Comparison of ENCODE assay signal across 19 cellular contexts in the genomic region with DNA sequence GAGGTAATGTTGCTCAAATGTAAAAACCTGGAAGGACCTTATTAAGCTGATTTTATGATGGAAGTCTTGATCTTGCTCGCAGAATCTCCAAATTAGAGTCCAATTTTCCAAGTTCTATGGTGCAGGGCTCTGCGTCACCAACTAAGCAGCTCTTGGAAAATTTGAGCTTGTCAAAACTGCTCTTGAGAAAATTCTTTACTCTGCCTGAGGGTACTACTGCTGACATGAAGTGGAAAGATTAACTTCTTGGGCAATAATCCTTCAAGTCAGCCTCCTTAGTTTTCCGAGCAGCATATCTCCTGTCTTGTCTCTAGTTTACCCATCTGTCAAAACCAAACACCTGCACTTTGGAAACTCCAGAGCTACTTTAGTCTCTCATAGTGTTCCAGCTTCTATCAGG.
A peak's percentile ranks its signal among the peaks of the same experiment; 100 is the strongest.
DNase-seq lines count a peak whose midpoint lies in the region; ATAC-seq and TF ChIP-seq lines count a peak whose summit lies in the region.
"Had no signal": no experiment of that assay in that cellular context is flagged by ENCODE, and none has a peak within 500 bp of the region (broad histone marks: within the 10 kb centered on the region; RNA-seq: fewer than 3 reads in every experiment).

No MANE protein-coding gene starts in this region.

- no peak overlapping the region for H3K23ac ChIP-seq in trophoblast cell (ENCODE audit: low read length)

- H3K18ac ChIP-seq in trophoblast cell (ENCODE audit: low read length), result no peak overlapping the region

- no peaks in the 10 kb centered on the region for H3K79me2 ChIP-seq in trophoblast cell (ENCODE audit: control insufficient read depth, insufficient read depth, low read length, poor library complexity)

- no peaks in the 10 kb centered on the region for H3K79me1 ChIP-seq in trophoblast cell (ENCODE audit: low read length)

- H4K8ac ChIP-seq in trophoblast cell (ENCODE audit: low read depth, low read length), result no peak overlapping the region

- WGBS in trophoblast cell (ENCODE audit: extremely low coverage, insufficient coverage, insufficient read length), result no CpG with 5 or more reads among the region's 3 CpGs

- no peak overlapping the region for H3K4me2 ChIP-seq in trophoblast cell (ENCODE audit: low read length)
- H3K4me2 ChIP-seq: BLaER1, GM23338 had no signal

- H2BK12ac ChIP-seq in trophoblast cell (ENCODE audit: low read length), result no peak overlapping the region

- H3K27me3 ChIP-seq in trophoblast cell (ENCODE audit: insufficient read depth, low read length), result no peaks in the 10 kb centered on the region
- H3K27me3 ChIP-seq: BLaER1 had no signal

- no peak overlapping the region for H4K12ac ChIP-seq in trophoblast cell (ENCODE audit: low read depth, low read length)

- no peak overlapping the region for H4K91ac ChIP-seq in trophoblast cell (ENCODE audit: low read depth, low read length)

- no peak overlapping the region for H3K9ac ChIP-seq in trophoblast cell (ENCODE audit: low read length)
- H3K9ac ChIP-seq: BLaER1 had no signal

- no peak overlapping the region for H3K4ac ChIP-seq in trophoblast cell (ENCODE audit: low read depth, low read length)

- H2AK5ac ChIP-seq in trophoblast cell (ENCODE audit: low read length), result no peak overlapping the region

- H3K4me3 ChIP-seq in epithelial cell of esophagus (ENCODE audit: low read length) (no peak overlapping the region), trophoblast cell (ENCODE audit: low read depth, low read length) (no peak overlapping the region)
- H3K4me3 ChIP-seq: BLaER1, GM23338 had no signal

- H3K14ac ChIP-seq in trophoblast cell (ENCODE audit: low read length), result no peak overlapping the region

- H2BK120ac ChIP-seq in trophoblast cell (ENCODE audit: insufficient read depth, low read length, poor library complexity), result no peak overlapping the region

- no peaks in the 10 kb centered on the region for H3K36me3 ChIP-seq in trophoblast cell (ENCODE audit: control insufficient read depth in 1 of 2, insufficient read depth in 2 of 2, low read length in 2 of 2)
- H3K36me3 ChIP-seq: BLaER1 had no signal

- H3K9me3 ChIP-seq in trophoblast cell (ENCODE audit: insufficient read depth, low read depth, low read length), result no peaks in the 10 kb centered on the region

- no peak overlapping the region for H2BK5ac ChIP-seq in trophoblast cell (ENCODE audit: low read depth, low read length, poor library complexity)

- no peak for TF ChIP-seq CTCF in epithelial cell of esophagus (IDR thresholded peaks at IDR 0.05; ENCODE audit: insufficient read depth, low read depth, low read length, missing control alignments)

- H3K4me1 ChIP-seq in trophoblast cell (ENCODE audit: control insufficient read depth in 1 of 2, insufficient read depth in 2 of 2, low read length in 2 of 2), result no peaks in the 10 kb centered on the region

- no peak for ATAC-seq in GM18907 (IDR thresholded peaks at IDR 0.05; ENCODE audit: unreplicated experiment)
- ATAC-seq in HG02884 (IDR thresholded peaks at IDR 0.05; ENCODE audit: unreplicated experiment), result no peak
- no peak for ATAC-seq in HG02763 (IDR thresholded peaks at IDR 0.05; ENCODE audit: unreplicated experiment)
- ATAC-seq: CD8-positive, alpha-beta T cell; GM23338; HCT116 had no signal

- no peak overlapping the region for H2AFZ ChIP-seq in trophoblast cell (ENCODE audit: insufficient read depth, low read length, poor library complexity)
- H2AFZ ChIP-seq: GM23338 had no signal

- no peak overlapping the region for H3K27ac ChIP-seq in trophoblast cell (ENCODE audit: low read depth, low read length)
- H3K27ac ChIP-seq: 22Rv1, BLaER1, C4-2B had no signal

- peak; percentile 15 for DNase-seq in NCI-H82 (lab: John Stamatoyannopoulos, UW)
- DNase-seq in NCI-H82 treated with DMSO at 0.1 percent for 48 hours (lab: John Stamatoyannopoulos, UW; ENCODE audit: unreplicated experiment), result no peak
- DNase-seq in epithelial cell of esophagus (ENCODE audit: low read depth), result peak; percentile 7
- DNase-seq in trophoblast cell, result peak; percentile 66 to 90
- no peak for DNase-seq in germinal center (ENCODE audit: low spot score)
- DNase-seq: Caco-2; CD4-positive, CD25-positive, alpha-beta regulatory T cell; CD8-positive, alpha-beta T cell; DMS153; DND-41; H9 had no signal

Comparison
In these comparisons a context has a peak if more than half of its experiments do, and no peak if none do; other contexts are left out.
1. DNase-seq: peak in NCI-H82 (single experiment), epithelial cell of esophagus (single experiment) and trophoblast cell (2 of 2); none in NCI-H82 treated with DMSO at 0.1 percent for 48 hours (single experiment) and germinal center (single experiment).